In genomic region chr19:18589380-18590272, GRCh38 we compare ENCODE assay signal across 8 cellular contexts. TPM values are rescaled to one million over a fixed set of nuclear protein-coding genes. Genes with fewer than 3 reads are reported as not detected.
DNase-seq lines count a peak whose midpoint lies in the region; ATAC-seq, FAIRE-seq and TF ChIP-seq lines count a peak whose summit lies in the region.

No MANE protein-coding gene starts in this region.

- H3K36me3 ChIP-seq in MG63 = peaks cover 17% of the 10 kb centered on the region
- peaks cover 0 to 3% of the 10 kb centered on the region in 2 experiments; a peak in 1 of 4 replicates for H3K36me3 ChIP-seq in GM12878 (ENCODE audit: control insufficient read depth in 2 of 2, insufficient read depth in 2 of 2, low read length in 1 of 2)
- H3K36me3 ChIP-seq in spleen = peaks cover 0 to 23% (median 13%) of the 10 kb centered on the region in 6 donors

- TF ChIP-seq POLR2A in GM12878 (IDR thresholded peaks at IDR 0.05; ENCODE audit: low read depth, low read length) (no peak; the same call in 1 of the 2 replicates), spleen (IDR thresholded peaks at IDR 0.05) (no peak)

- no TSS peak for BruUV-seq in GM12878 (replicated peaks; lab: Mats Ljungman, UMichigan)

- POLR2A ChIA-PET in GM12878 (lab: Charles Lee) = interaction anchor here (0.6 to 6.0 kb wide), 7 partner anchors 17 to 194 kb away, joined by 3 to 43 read pairs (median 21); partner anchors contain the start of genes ELL, FKBP8, KXD1 and UBA52

- no peak for TF ChIP-seq EP300 in GM12878 (IDR thresholded peaks at IDR 0.05; ENCODE audit: borderline replicate concordance in 1 of 2, control insufficient read depth in 1 of 2, low read depth in 2 of 2, low read length in 2 of 2)

- H3K79me2 ChIP-seq in GM12878 (ENCODE audit: control insufficient read depth, insufficient read depth, low read length) = peaks cover 4% of the 10 kb centered on the region; the same call in 1 of the 2 replicates

- peak; percentile 73 for ATAC-seq in GM12878

- peak overlapping the region; percentile 66 for H3K9ac ChIP-seq in GM12878 (ENCODE audit: control insufficient read depth, insufficient read depth, low read length)

- RAD21 ChIA-PET in GM12878 (lab: Charles Lee; ENCODE audit: unreplicated experiment) = interaction anchor here (1.2 to 4.8 kb wide), 5 partner anchors 31 to 139 kb away, joined by 3 to 35 read pairs (median 20); partner anchors contain the start of genes ELL, FKBP8 and KXD1

- peak overlapping the region; percentile 72 for H2AFZ ChIP-seq in GM12878 (ENCODE audit: control insufficient read depth, low read depth, low read length)

- H3K9me3 ChIP-seq in MG63 (no peaks in the 10 kb centered on the region), GM12878 (replicated peaks; ENCODE audit: control insufficient read depth, insufficient read depth, low read length) (no peaks in the 10 kb centered on the region), iPS-18c (ENCODE audit: control insufficient read depth, insufficient read depth, low read length) (no peaks in the 10 kb centered on the region), spleen (no peaks in the 10 kb centered on the region)

- H4K20me1 ChIP-seq in GM12878 (ENCODE audit: control insufficient read depth, insufficient read depth) = no peaks in the 10 kb centered on the region; the same call in 1 of the 2 replicates

- CTCF ChIA-PET in GM12878 (lab: Yijun Ruan, JAX) = interaction anchor here (0.6 to 6.0 kb wide), 21 partner anchors 9 to 398 kb away, joined by 3 to 64 read pairs (median 5); partner anchors contain the start of genes ELL, FKBP8, KXD1 and UBA52

- peak overlapping the region; percentile 85 for H3K4me3 ChIP-seq in MG63
- peak overlapping the region; percentile 70 for H3K4me3 ChIP-seq in GM12878
- H3K4me3 ChIP-seq in iPS-18c (ENCODE audit: insufficient read depth, low read depth, low read length) = peak overlapping the region; percentile 99
- H3K4me3 ChIP-seq in spleen = peak overlapping the region; percentile 77 to 98 (median 94)

- TF ChIP-seq CTCF in GM12878 (IDR thresholded peaks at IDR 0.05 in 2 of 3, conservative IDR thresholded peaks at IDR 0.05 in 1 of 3; ENCODE audit: control insufficient read depth in 2 of 3, extremely low read depth in 1 of 3, insufficient read depth in 1 of 3, low read depth in 3 of 3, low read length in 3 of 3) = peak; percentile 4 to 24 (median 11); a peak in 1 of 6 replicates
- TF ChIP-seq CTCF in spleen (IDR thresholded peaks at IDR 0.05 in 8 of 11, conservative IDR thresholded peaks at IDR 0.05 in 3 of 11) = peak in 5 of 11 experiments; percentile 16 to 51 (median 23)

- DNase-seq in GF-D8 (lab: John Stamatoyannopoulos, UW) = peak; percentile 19
- DNase-seq in H4 (ENCODE audit: low spot score) = peak; percentile 59
- DNase-seq in MG63 = peak; percentile 83
- DNase-seq in T follicular helper cell (ENCODE audit: low read depth) = peak; percentile 58
- DNase-seq in GM12878 (ENCODE audit: low read depth, low spot score) = no peak
- peak; percentile 93 for DNase-seq in spleen
- no peak for DNase-seq in cortex of kidney (lab: John Stamatoyannopoulos, UW)

- H3K27me3 ChIP-seq in MG63 (no peaks in the 10 kb centered on the region), GM12878 (replicated peaks in 1 of 2; ENCODE audit: control insufficient read depth in 2 of 2, insufficient read depth in 2 of 2, low read length in 1 of 2) (peaks cover 0 to 2% of the 10 kb centered on the region in 2 experiments; a peak in 1 of 4 replicates), spleen (replicated peaks in 1 of 7) (peaks cover 0 to 7% (median 0%) of the 10 kb centered on the region in 7 donors)

- no peak for TF ChIP-seq RAD21 in GM12878 (IDR thresholded peaks at IDR 0.05; ENCODE audit: insufficient read depth, low read depth, low read length)

- peak overlapping the region; percentile 72 for H3K27ac ChIP-seq in GM12878 (ENCODE audit: control insufficient read depth, insufficient read depth)
- peak overlapping the region; percentile 89 to 96 (median 92) for H3K27ac ChIP-seq in spleen

- peak overlapping the region; percentile 98 for H3K4me2 ChIP-seq in GM12878 (ENCODE audit: control insufficient read depth, insufficient read depth)

- WGBS in GM12878 (ENCODE audit: insufficient coverage, insufficient replicate concordance, low lambda C conversion rate, missing lambda C conversion rate) = 21% methylated on average over 52 of the region's 52 CpGs
- 14 to 29% (median 18%) methylated on average over 39 to 52 of the region's 52 CpGs for WGBS in spleen, 5 donors

- SMC1A ChIA-PET in GM12878 (lab: Charles Lee; ENCODE audit: uncharacterized antibody, unreplicated experiment) = interaction anchor here (0.7 to 5.2 kb wide), 12 partner anchors 13 to 259 kb away, joined by 3 to 44 read pairs (median 3); partner anchors contain the start of genes KXD1 and UBA52

- no peak for FAIRE-seq in GM12878 (lab: Jason Lieb, UNC)

- intact Hi-C loops in GM12878 (cut with micrococcal nuclease; ENCODE audit: unreplicated experiment) = loop anchor here (2.0 to 5.0 kb wide), 5 partner anchors 47 to 258 kb away; partner anchors contain the start of genes ELL, FKBP8 and UPF1
- intact Hi-C loops in spleen (cut with DNase I; ENCODE audit: low total_unique reads) = loop anchor here (5.0 kb wide), 1 partner anchor 258 kb away; no protein-coding TSS in a partner anchor

- in situ Hi-C loops in GM12878 (cut with MboI) = no loop called here

- peaks cover 34% of the 10 kb centered on the region for H3K4me1 ChIP-seq in GM12878 (ENCODE audit: control insufficient read depth, insufficient read depth, low read length)
- H3K4me1 ChIP-seq in spleen = peaks cover 19 to 67% (median 46%) of the 10 kb centered on the region in 6 donors

RNA-seq across cellular contexts. Expression of gene REX1BD, which starts 1.0 kb away (rescaled TPM):
- total RNA-seq in H4 (2014; rRNA removed; shearing (Covaris generic)) = 107 and 159 TPM in 2 replicates
- total RNA-seq in MG63 (2014; rRNA removed; shearing (Covaris generic); ENCODE audit: low replicate concordance) = 127 and 179 TPM in 2 replicates
- total RNA-seq in GM12878 (2013; cell fraction: nucleolus; rRNA removed) = 15.2 and 18.7 TPM in 2 replicates
- total RNA-seq in GM12878 (2014; rRNA removed) (49.7 and 57.8 TPM in 2 replicates), GM12878 (2014; rRNA removed; fragmentation: Illumina TruSeq; extraction: Trizol) (6.4 and 7.1 TPM in 2 replicates), GM12878 (2021) (58.2 and 62.7 TPM in 2 replicates), spleen (100 to 1,000 TPM in 1 of 7 donors, 10 to 100 TPM in 6; 65.4 to 103 (median 78.7) TPM)
- 15.2 TPM for polyA plus RNA-seq in GM12878 (2011; ENCODE audit: low read depth)
- polyA plus RNA-seq in GM12878 (2011; rRNA removed) (7.8 and 12.1 TPM in 2 replicates), GM12878 (2014; fragmentation: Illumina TruSeq; extraction: Trizol) (1.8 and 3.1 TPM in 2 replicates), GM12878 (2014; fragmentation: Nextera tagmentation; extraction: Ambion mirVana) (1 to 10 TPM; 1.1 to 3.3 TPM), GM12878 (2014; rRNA removed) (64.4 and 84.2 TPM in 2 replicates), GM12878 (2016; fragmentation: Nextera tagmentation; extraction: Ambion mirVana) (100 to 1,000 TPM in 1 of 2 experiments, 10 to 100 TPM in 1; 88.9 to 101 TPM), spleen (100 to 1,000 TPM; 127 to 182 (median 160) TPM)
- polyA plus RNA-seq in GM12878 (2011; cell fraction: cytosol; rRNA removed) = 23.9 and 40.8 TPM in 2 replicates
- 74.8 and 100 TPM in 2 replicates for polyA plus RNA-seq in GM12878 (2011; cell fraction: nucleus; rRNA removed)
- 40.7 and 41.1 TPM in 2 replicates for polyA plus RNA-seq in GM12878 (2012)
- polyA minus RNA-seq in GM12878 (2011; rRNA and poly(A)+ RNA removed) = 0.80 and 1.7 TPM in 2 replicates
- 3.6 and 8.6 TPM in 2 replicates for polyA minus RNA-seq in GM12878 (2011; cell fraction: cytosol; rRNA and poly(A)+ RNA removed)
- polyA minus RNA-seq in GM12878 (2011; cell fraction: nucleus; rRNA and poly(A)+ RNA removed) = 4.7 and 6.4 TPM in 2 replicates

RNA-seq across cellular contexts. Expression of gene CRLF1, which starts 17.0 kb away (rescaled TPM):
- 19.4 and 35.4 TPM in 2 replicates for total RNA-seq in H4 (2014; rRNA removed; shearing (Covaris generic))
- total RNA-seq in MG63 (2014; rRNA removed; shearing (Covaris generic); ENCODE audit: low replicate concordance) = 6.6 and 16.9 TPM in 2 replicates
- total RNA-seq in GM12878 (2013; cell fraction: nucleolus; rRNA removed) = not detected in 2 replicates
- total RNA-seq in GM12878 (2014; rRNA removed) = not detected in 2 replicates
- not detected in 2 replicates for total RNA-seq in GM12878 (2014; rRNA removed; fragmentation: Illumina TruSeq; extraction: Trizol)
- total RNA-seq in GM12878 (2021) = 0.33 and 0.43 TPM in 2 replicates
- polyA plus RNA-seq in GM12878 (2011; ENCODE audit: low read depth) = 1.8 TPM
- not detected in 2 replicates for polyA plus RNA-seq in GM12878 (2011; rRNA removed)
- polyA plus RNA-seq in GM12878 (2011; cell fraction: cytosol; rRNA removed) = 0.10 and 0.27 TPM in 2 replicates
- polyA plus RNA-seq in GM12878 (2011; cell fraction: nucleus; rRNA removed) = 0.51 and 0.72 TPM in 2 replicates
- 2.3 and 3.3 TPM in 2 replicates for polyA plus RNA-seq in GM12878 (2012)
- polyA plus RNA-seq in GM12878 (2014; fragmentation: Illumina TruSeq; extraction: Trizol) = not detected in 2 replicates
- under 1 TPM; 0.35 to 0.76 TPM for polyA plus RNA-seq in GM12878 (2014; fragmentation: Nextera tagmentation; extraction: Ambion mirVana)
- 0.10 TPM in 1 of 2 replicates, not detected in the other for polyA plus RNA-seq in GM12878 (2014; rRNA removed)
- 1 to 10 TPM in 1 of 2 experiments, under 1 TPM in 1; 0.63 to 1.2 TPM for polyA plus RNA-seq in GM12878 (2016; fragmentation: Nextera tagmentation; extraction: Ambion mirVana)
- polyA minus RNA-seq in GM12878 (2011; rRNA and poly(A)+ RNA removed) = not detected in 2 replicates
- not detected in 2 replicates for polyA minus RNA-seq in GM12878 (2011; cell fraction: cytosol; rRNA and poly(A)+ RNA removed)
- not detected in 2 replicates for polyA minus RNA-seq in GM12878 (2011; cell fraction: nucleus; rRNA and poly(A)+ RNA removed)
- 1 to 10 TPM in 4 of 7 donors, under 1 TPM in 2, not detected in 1; 0.20 to 7.0 (median 1.1) TPM for total RNA-seq in spleen
- polyA plus RNA-seq in spleen = 1 to 10 TPM; 5.2 to 8.0 (median 6.3) TPM

RNA-seq across cellular contexts. Expression of gene UBA52, which starts 18.0 kb away (rescaled TPM):
- total RNA-seq in H4 (2014; rRNA removed; shearing (Covaris generic)) = 2,104 and 2,108 TPM in 2 replicates
- total RNA-seq in MG63 (2014; rRNA removed; shearing (Covaris generic); ENCODE audit: low replicate concordance) = 457 and 1,435 TPM in 2 replicates
- total RNA-seq in GM12878 (2013; cell fraction: nucleolus; rRNA removed) = 129 and 132 TPM in 2 replicates
- total RNA-seq in GM12878 (2014; rRNA removed) (1,493 and 1,661 TPM in 2 replicates), GM12878 (2014; rRNA removed; fragmentation: Illumina TruSeq; extraction: Trizol) (1,429 and 1,442 TPM in 2 replicates), GM12878 (2021) (1,629 and 1,678 TPM in 2 replicates), spleen (1,000 to 10,000 TPM in 3 of 7 donors, 100 to 1,000 TPM in 4; 650 to 1,362 (median 985) TPM)
- polyA plus RNA-seq in GM12878 (2011; ENCODE audit: low read depth) = 10,819 TPM
- polyA plus RNA-seq in GM12878 (2011; rRNA removed) (910 and 1,613 TPM in 2 replicates), GM12878 (2014; fragmentation: Illumina TruSeq; extraction: Trizol) (2,280 and 2,392 TPM in 2 replicates), GM12878 (2014; fragmentation: Nextera tagmentation; extraction: Ambion mirVana) (1,000 to 10,000 TPM; 2,192 to 2,288 TPM), GM12878 (2014; rRNA removed) (2,186 and 2,597 TPM in 2 replicates), GM12878 (2016; fragmentation: Nextera tagmentation; extraction: Ambion mirVana) (1,000 to 10,000 TPM; 1,131 to 1,180 TPM), spleen (1,000 to 10,000 TPM; 1,341 to 2,132 (median 1,852) TPM)
- 3,476 and 4,794 TPM in 2 replicates for polyA plus RNA-seq in GM12878 (2011; cell fraction: cytosol; rRNA removed)
- polyA plus RNA-seq in GM12878 (2011; cell fraction: nucleus; rRNA removed) = 839 and 898 TPM in 2 replicates
- 3,669 and 4,620 TPM in 2 replicates for polyA plus RNA-seq in GM12878 (2012)
- polyA minus RNA-seq in GM12878 (2011; rRNA and poly(A)+ RNA removed) = 1,757 and 2,399 TPM in 2 replicates
- 394 and 436 TPM in 2 replicates for polyA minus RNA-seq in GM12878 (2011; cell fraction: cytosol; rRNA and poly(A)+ RNA removed)
- polyA minus RNA-seq in GM12878 (2011; cell fraction: nucleus; rRNA and poly(A)+ RNA removed) = 157 and 251 TPM in 2 replicates

RNA-seq across cellular contexts. Expression of gene TMEM59L, which starts 23.0 kb away (rescaled TPM):
- total RNA-seq in H4 (2014; rRNA removed; shearing (Covaris generic)) = 1.2 and 3.2 TPM in 2 replicates
- total RNA-seq in MG63 (2014; rRNA removed; shearing (Covaris generic); ENCODE audit: low replicate concordance) = 0.36 TPM in 1 of 2 replicates, not detected in the other
- total RNA-seq in GM12878 (2013; cell fraction: nucleolus; rRNA removed) = not detected in 2 replicates
- total RNA-seq in GM12878 (2014; rRNA removed) = 0.06 TPM in 1 of 2 replicates, not detected in the other
- total RNA-seq in GM12878 (2014; rRNA removed; fragmentation: Illumina TruSeq; extraction: Trizol) = not detected in 2 replicates
- not detected in 2 replicates for total RNA-seq in GM12878 (2021)
- not detected for polyA plus RNA-seq in GM12878 (2011; ENCODE audit: low read depth)
- polyA plus RNA-seq in GM12878 (2011; rRNA removed) = not detected in 2 replicates
- polyA plus RNA-seq in GM12878 (2011; cell fraction: cytosol; rRNA removed) = not detected in 2 replicates
- polyA plus RNA-seq in GM12878 (2011; cell fraction: nucleus; rRNA removed) = 0.15 and 0.27 TPM in 2 replicates
- polyA plus RNA-seq in GM12878 (2012) = 0.09 TPM in 1 of 2 replicates, not detected in the other
- polyA plus RNA-seq in GM12878 (2014; fragmentation: Illumina TruSeq; extraction: Trizol) = not detected in 2 replicates
- not detected for polyA plus RNA-seq in GM12878 (2014; fragmentation: Nextera tagmentation; extraction: Ambion mirVana)
- polyA plus RNA-seq in GM12878 (2014; rRNA removed) = not detected in 2 replicates
- polyA plus RNA-seq in GM12878 (2016; fragmentation: Nextera tagmentation; extraction: Ambion mirVana) = not detected
- not detected in 2 replicates for polyA minus RNA-seq in GM12878 (2011; rRNA and poly(A)+ RNA removed)
- polyA minus RNA-seq in GM12878 (2011; cell fraction: cytosol; rRNA and poly(A)+ RNA removed) = not detected in 2 replicates
- not detected in 2 replicates for polyA minus RNA-seq in GM12878 (2011; cell fraction: nucleus; rRNA and poly(A)+ RNA removed)
- under 1 TPM in 2 of 7 donors, not detected in 5; 0.28 to 0.49 TPM for total RNA-seq in spleen
- under 1 TPM; 0.15 to 0.74 (median 0.50) TPM for polyA plus RNA-seq in spleen

RNA-seq across cellular contexts. Expression of gene KXD1, which starts 32.0 kb away (rescaled TPM):
- total RNA-seq in H4 (2014; rRNA removed; shearing (Covaris generic)) = 139 and 150 TPM in 2 replicates
- total RNA-seq in MG63 (2014; rRNA removed; shearing (Covaris generic); ENCODE audit: low replicate concordance) = 140 and 145 TPM in 2 replicates
- total RNA-seq in GM12878 (2013; cell fraction: nucleolus; rRNA removed) = 63.6 and 63.9 TPM in 2 replicates
- total RNA-seq in GM12878 (2014; rRNA removed) = 116 and 128 TPM in 2 replicates
- total RNA-seq in GM12878 (2014; rRNA removed; fragmentation: Illumina TruSeq; extraction: Trizol) = 75.5 and 82.0 TPM in 2 replicates
- total RNA-seq in GM12878 (2021) = 109 and 111 TPM in 2 replicates
- polyA plus RNA-seq in GM12878 (2011; ENCODE audit: low read depth) = 63.3 TPM
- 67.3 and 130 TPM in 2 replicates for polyA plus RNA-seq in GM12878 (2011; rRNA removed)
- polyA plus RNA-seq in GM12878 (2011; cell fraction: cytosol; rRNA removed) = 191 and 223 TPM in 2 replicates
- polyA plus RNA-seq in GM12878 (2011; cell fraction: nucleus; rRNA removed) = 161 and 189 TPM in 2 replicates
- polyA plus RNA-seq in GM12878 (2012) = 111 and 123 TPM in 2 replicates
- 91.4 and 151 TPM in 2 replicates for polyA plus RNA-seq in GM12878 (2014; fragmentation: Illumina TruSeq; extraction: Trizol)
- polyA plus RNA-seq in GM12878 (2014; fragmentation: Nextera tagmentation; extraction: Ambion mirVana) = 10 to 100 TPM; 27.5 to 44.9 TPM
- polyA plus RNA-seq in GM12878 (2014; rRNA removed) = 193 and 209 TPM in 2 replicates
- 100 to 1,000 TPM; 182 to 191 TPM for polyA plus RNA-seq in GM12878 (2016; fragmentation: Nextera tagmentation; extraction: Ambion mirVana)
- 68.5 and 130 TPM in 2 replicates for polyA minus RNA-seq in GM12878 (2011; rRNA and poly(A)+ RNA removed)
- 52.8 and 63.2 TPM in 2 replicates for polyA minus RNA-seq in GM12878 (2011; cell fraction: cytosol; rRNA and poly(A)+ RNA removed)
- polyA minus RNA-seq in GM12878 (2011; cell fraction: nucleus; rRNA and poly(A)+ RNA removed) = 18.9 and 32.5 TPM in 2 replicates
- total RNA-seq in spleen = 10 to 100 TPM; 63.9 to 90.9 (median 75.7) TPM
- 10 to 100 TPM; 65.9 to 78.5 (median 68.9) TPM for polyA plus RNA-seq in spleen

Comparison
In these comparisons a context has a peak if more than half of its experiments do, and no peak if none do; other contexts are left out.
1. DNase-seq: peak in GF-D8 (single experiment), H4 (single experiment), MG63 (single experiment), T follicular helper cell (single experiment) and spleen (single experiment); none in GM12878 (single experiment) and cortex of kidney (single experiment).
2. Peak in every context shown above with its lines, with median percentiles within 50 percentile points of each other: H3K4me3 ChIP-seq.